In the genomic region with DNA sequence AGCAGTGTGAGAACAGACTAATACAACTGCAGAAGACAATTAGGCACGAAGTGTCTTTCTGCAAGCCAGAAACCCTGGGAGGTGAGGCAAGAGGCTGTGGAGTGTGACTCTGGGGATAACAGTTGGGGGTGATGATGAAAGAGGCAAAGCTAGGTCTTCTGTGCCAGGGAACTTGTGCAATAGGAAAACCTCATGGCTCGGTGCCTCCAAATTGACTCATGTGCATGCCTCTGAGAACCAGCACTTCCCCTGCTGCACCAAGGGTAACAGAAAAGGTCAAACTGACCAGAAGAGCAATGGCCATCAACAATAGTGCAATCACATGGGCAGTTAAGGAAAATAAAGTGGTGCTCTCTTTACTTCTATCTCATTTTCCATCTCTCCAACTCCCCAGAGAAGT, we compare ENCODE assay signal across 9 cellular contexts.
A peak's percentile ranks its signal among the peaks of the same experiment; 100 is the strongest.
DNase-seq lines count a peak whose midpoint lies in the region; FAIRE-seq and TF ChIP-seq lines count a peak whose summit lies in the region.
"Had no signal": no experiment of that assay in that cellular context is flagged by ENCODE, and none has a peak within 500 bp of the region (broad histone marks: within the 10 kb centered on the region; RNA-seq: fewer than 3 reads in every experiment).

No MANE protein-coding gene starts in this region.

- no peak for TF ChIP-seq CTCF in astrocyte of the cerebellum (IDR thresholded peaks at IDR 0.05; ENCODE audit: low read depth, low read length, missing control alignments)
- no peak for TF ChIP-seq CTCF in tibial nerve (IDR thresholded peaks at IDR 0.05)
- no peak for TF ChIP-seq CTCF in BE2C (IDR thresholded peaks at IDR 0.05; ENCODE audit: low read depth, low read length)
- no peak for TF ChIP-seq CTCF in progenitor cell of endocrine pancreas (IDR thresholded peaks at IDR 0.05; ENCODE audit: unreplicated experiment)

- DNase-seq in HTR-8/SVneo (ENCODE audit: insufficient read length, low spot score) (peak; percentile 53), astrocyte of the cerebellum (ENCODE audit: low read depth) (peak; percentile 99), iris pigment epithelial cell (ENCODE audit: low read depth) (peak; percentile 100), tibial nerve (ENCODE audit: low spot score in 2 of 2) (peak; percentile 81 to 92), NCI-H2171 (lab: John Stamatoyannopoulos, UW) (no peak), BE2C (no peak), progenitor cell of endocrine pancreas (ENCODE audit: low spot score, unreplicated experiment) (no peak)
- DNase-seq in CD4-positive, alpha-beta memory T cell, result no peak
- DNase-seq: NCI-H2029 had no signal

- 42 to 45% methylated on average over 2 of the region's 2 CpGs for whole genome bisulfite sequencing in tibial nerve, 2 donors

- H3K4me3 ChIP-seq in astrocyte of the cerebellum (ENCODE audit: low read depth, low read length) (no peak overlapping the region), tibial nerve (no peak overlapping the region), BE2C (ENCODE audit: low read depth, low read length) (no peak overlapping the region)
- H3K4me3 ChIP-seq in CD4-positive, alpha-beta memory T cell (ENCODE audit: low read length in 2 of 2), result no peak overlapping the region

- POLR2A ChIA-PET in CD4-positive, alpha-beta memory T cell (lab: Charles Lee; ENCODE audit: partially characterized antibody), result no interaction called here

- H3K27ac Mint-ChIP-seq in CD4-positive, alpha-beta memory T cell, result no peak overlapping the region
- H3K27ac Mint-ChIP-seq in progenitor cell of endocrine pancreas, result no peak overlapping the region

- H3K9me3 Mint-ChIP-seq in CD4-positive, alpha-beta memory T cell, result peaks cover 0 to 14% (median 8%) of the 10 kb centered on the region in 8 donors
- peaks cover 13% of the 10 kb centered on the region for H3K9me3 Mint-ChIP-seq in progenitor cell of endocrine pancreas (ENCODE audit: low read depth)

- CTCF ChIA-PET in CD4-positive, alpha-beta memory T cell (lab: Charles Lee; ENCODE audit: partially characterized antibody), result no interaction called here

- TF ChIP-seq POLR2A in tibial nerve (IDR thresholded peaks at IDR 0.05), result no peak

- intact Hi-C loops in CD4-positive, alpha-beta memory T cell (cut with micrococcal nuclease), result no loop called here

- in situ Hi-C loops in astrocyte of the cerebellum (cut with HindIII; ENCODE audit: low sequenced_read_pairs), result loop anchor here (25.0 kb wide), 1 partner anchor 503 kb away; no protein-coding TSS in a partner anchor

- no peaks in the 10 kb centered on the region for H3K36me3 Mint-ChIP-seq in CD4-positive, alpha-beta memory T cell
- no peaks in the 10 kb centered on the region for H3K36me3 Mint-ChIP-seq in progenitor cell of endocrine pancreas (ENCODE audit: insufficient read depth)

- TF ChIP-seq EP300 in tibial nerve (IDR thresholded peaks at IDR 0.05), result peak; percentile 20 to 97

- H3K4me1 Mint-ChIP-seq in CD4-positive, alpha-beta memory T cell, result no peaks in the 10 kb centered on the region
- no peaks in the 10 kb centered on the region for H3K4me1 Mint-ChIP-seq in progenitor cell of endocrine pancreas (ENCODE audit: low read depth)

- H3K36me3 ChIP-seq in tibial nerve, result no peaks in the 10 kb centered on the region
- no peaks in the 10 kb centered on the region for H3K36me3 ChIP-seq in CD4-positive, alpha-beta memory T cell (ENCODE audit: insufficient read depth, low read length)
- H3K36me3 ChIP-seq in BE2C, result no peaks in the 10 kb centered on the region

- peaks cover 0 to 13% (median 0%) of the 10 kb centered on the region in 4 donors for H3K4me1 ChIP-seq in tibial nerve
- H3K4me1 ChIP-seq in CD4-positive, alpha-beta memory T cell (ENCODE audit: insufficient read depth, low read length), result no peaks in the 10 kb centered on the region
- peaks cover 13% of the 10 kb centered on the region for H3K4me1 ChIP-seq in BE2C

- FAIRE-seq in HTR-8/SVneo (lab: Jason Lieb, UNC), result peak; percentile 62

- H3K27me3 ChIP-seq in tibial nerve (no peaks in the 10 kb centered on the region), BE2C (no peaks in the 10 kb centered on the region)
- H3K27me3 ChIP-seq in CD4-positive, alpha-beta memory T cell (ENCODE audit: insufficient read depth, low read length), result no peaks in the 10 kb centered on the region

- no peak overlapping the region for H3K27ac ChIP-seq in tibial nerve
- no peak overlapping the region for H3K27ac ChIP-seq in CD4-positive, alpha-beta memory T cell (ENCODE audit: low read depth, low read length)

- no peaks in the 10 kb centered on the region for H3K27me3 Mint-ChIP-seq in CD4-positive, alpha-beta memory T cell
- no peaks in the 10 kb centered on the region for H3K27me3 Mint-ChIP-seq in progenitor cell of endocrine pancreas

- H3K9me3 ChIP-seq in tibial nerve (no peaks in the 10 kb centered on the region), BE2C (no peaks in the 10 kb centered on the region)
- H3K9me3 ChIP-seq in CD4-positive, alpha-beta memory T cell (ENCODE audit: control insufficient read depth in 1 of 2, low read length in 2 of 2), result no peaks in the 10 kb centered on the region

- no peak overlapping the region for H3K4me3 Mint-ChIP-seq in CD4-positive, alpha-beta memory T cell
- H3K4me3 Mint-ChIP-seq in progenitor cell of endocrine pancreas (ENCODE audit: low read depth), result no peak overlapping the region

Comparison
In these comparisons a context has a peak if more than half of its experiments do, and no peak if none do; other contexts are left out.
1. DNase-seq: peak in HTR-8/SVneo (single experiment), astrocyte of the cerebellum (single experiment), iris pigment epithelial cell (single experiment) and tibial nerve (2 of 2); none in NCI-H2171 (single experiment), CD4-positive, alpha-beta memory T cell (0 of 5), BE2C (single experiment) and progenitor cell of endocrine pancreas (single experiment).